Comparison of ENCODE assay signal across 24 cellular contexts in the genomic region with DNA sequence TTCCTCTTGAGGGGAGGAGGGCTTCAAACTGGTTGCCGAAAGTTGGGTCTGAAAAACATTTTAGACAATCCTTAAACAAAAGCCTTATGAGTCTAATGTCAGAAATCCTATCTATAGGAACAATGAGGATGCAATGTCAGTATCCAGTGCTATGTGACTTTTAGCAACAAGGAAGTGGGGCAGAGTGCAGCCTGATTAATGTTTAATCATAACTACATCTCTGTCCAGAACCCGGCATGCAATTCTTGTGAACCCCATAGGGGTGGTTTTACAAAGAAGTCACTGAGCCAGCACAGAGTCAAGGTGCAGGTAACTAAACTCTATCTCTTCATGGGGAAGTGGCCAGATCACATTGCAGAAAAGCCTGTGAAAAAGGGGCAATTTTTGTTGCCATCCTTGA.
DNase-seq lines count a peak whose midpoint lies in the region; ATAC-seq, FAIRE-seq and TF ChIP-seq lines count a peak whose summit lies in the region.
"Had no signal": no experiment of that assay in that cellular context is flagged by ENCODE, and none has a peak within 500 bp of the region (broad histone marks: within the 10 kb centered on the region; RNA-seq: fewer than 3 reads in every experiment).

No MANE protein-coding gene starts in this region.

- no peaks in the 10 kb centered on the region for H3K9me3 ChIP-seq in small intestine (ENCODE audit: control insufficient read depth, low read depth)
- no peaks in the 10 kb centered on the region for H3K9me3 ChIP-seq in tibial artery
- H3K9me3 ChIP-seq in right lobe of liver = no peaks in the 10 kb centered on the region
- H3K9me3 ChIP-seq: BLaER1, Caco-2 had no signal

- TF ChIP-seq CTCF in tibial artery (IDR thresholded peaks at IDR 0.05) (no peak), right lobe of liver (IDR thresholded peaks at IDR 0.05) (no peak)

- H3K27ac ChIP-seq in small intestine (ENCODE audit: low read depth in 1 of 2, low read length in 1 of 2) = no peak overlapping the region
- no peak overlapping the region for H3K27ac ChIP-seq in tibial artery
- H3K27ac ChIP-seq in right lobe of liver = no peak overlapping the region
- H3K27ac ChIP-seq: 22Rv1, BLaER1, C4-2B, GM23248 had no signal

- H3K4me3 ChIP-seq in small intestine (ENCODE audit: low read depth in 1 of 2, low read length in 2 of 2) (no peak overlapping the region), tibial artery (no peak overlapping the region), right lobe of liver (no peak overlapping the region)
- H3K4me3 ChIP-seq: BLaER1, GM12878, GM23248 had no signal

- no peak for TF ChIP-seq POLR2A in right lobe of liver (IDR thresholded peaks at IDR 0.05)

- 25 to 73% (median 44%) methylated on average over 2 of the region's 2 CpGs for WGBS in small intestine, 3 donors
- 46% methylated on average over 2 of the region's 2 CpGs for WGBS in right lobe of liver (ENCODE audit: insufficient coverage, low coverage, low lambda C conversion rate, missing lambda C conversion rate)

- no peaks in the 10 kb centered on the region for H3K36me3 ChIP-seq in small intestine (ENCODE audit: control insufficient read depth in 2 of 2, insufficient read depth in 2 of 2, low read length in 2 of 2)
- no peaks in the 10 kb centered on the region for H3K36me3 ChIP-seq in tibial artery
- no peaks in the 10 kb centered on the region for H3K36me3 ChIP-seq in right lobe of liver
- H3K36me3 ChIP-seq: BLaER1 had no signal

- ATAC-seq in left colon = peak; percentile 98
- no peak for ATAC-seq in right lobe of liver
- ATAC-seq in sciatic nerve = no peak
- ATAC-seq: CD8-positive, alpha-beta T cell; GM12878 had no signal

- no peak for FAIRE-seq in small intestine (lab: Jason Lieb, UNC)
- FAIRE-seq: A204.1, GM12878, GM19239, H1 had no signal

- no peaks in the 10 kb centered on the region for H3K4me1 ChIP-seq in small intestine (ENCODE audit: control insufficient read depth in 2 of 2, insufficient read depth in 1 of 2, low read depth in 1 of 2, low read length in 1 of 2)
- H3K4me1 ChIP-seq in tibial artery = no peaks in the 10 kb centered on the region
- no peaks in the 10 kb centered on the region for H3K4me1 ChIP-seq in right lobe of liver
- H3K4me1 ChIP-seq: BLaER1, Caco-2 had no signal

- DNase-seq in HT-29 (ENCODE audit: low spot score) (peak; percentile 9), left colon (no peak), mucosa of gallbladder (ENCODE audit: low spot score) (peak; percentile 10), small intestine (peak; percentile 24), tibial artery (no peak), right lobe of liver (no peak), sciatic nerve (ENCODE audit: low spot score) (no peak)
- no peak for DNase-seq in stimulated activated naive CD4-positive, alpha-beta T cell treated with Interleukin-2 at 50 U/mL for 16 hours (lab: John Stamatoyannopoulos, UW)
- DNase-seq: Caco-2; CD4-positive, CD25-positive, alpha-beta regulatory T cell; CD8-positive, alpha-beta T cell; DMS153; EL; GDM1; GM23248; H7; HCEC 1CT had no signal

- intact Hi-C loops in left colon (cut with DNase I, micrococcal nuclease) (no loop called here), tibial artery (cut with DNase I; ENCODE audit: low total_unique reads) (no loop called here), right lobe of liver (cut with DNase I) (no loop called here), sciatic nerve (cut with DNase I) (no loop called here)

- H3K27me3 ChIP-seq in small intestine (ENCODE audit: control insufficient read depth in 2 of 2, insufficient read depth in 2 of 2, low read length in 2 of 2) = no peaks in the 10 kb centered on the region
- no peaks in the 10 kb centered on the region for H3K27me3 ChIP-seq in tibial artery
- H3K27me3 ChIP-seq in right lobe of liver = no peaks in the 10 kb centered on the region
- H3K27me3 ChIP-seq: BLaER1 had no signal

Comparison
In these comparisons a context has a peak if more than half of its experiments do, and no peak if none do; other contexts are left out.
1. DNase-seq: peak in HT-29 (single experiment), mucosa of gallbladder (single experiment) and small intestine (single experiment); none in left colon (0 of 2), tibial artery (0 of 2), stimulated activated naive CD4-positive, alpha-beta T cell treated with Interleukin-2 at 50 U/mL for 16 hours (single experiment), right lobe of liver (0 of 3) and sciatic nerve (single experiment).